ENCODE assay signal across 4 cellular contexts in genomic region chr4:74900862-74901261, GRCh38. TPM values are rescaled to one million over a fixed set of nuclear protein-coding genes. Genes with fewer than 3 reads are reported as not detected.
"Had no signal": no experiment of that assay in that cellular context is flagged by ENCODE, and none has a peak within 500 bp of the region (broad histone marks: within the 10 kb centered on the region; RNA-seq: fewer than 3 reads in every experiment).

No MANE protein-coding gene starts in this region.

- DNase-seq: GDM1, GF-D8 had no signal

- H3K4me3 ChIP-seq: GM12878 had no signal

- ATAC-seq: GM12878 had no signal

RNA-seq across cellular contexts. Expression of gene PARM1, which starts 32.1 kb away (rescaled TPM):
- total RNA-seq: G401 had no signal
